Comparison of ENCODE assay signal across 1 cellular context in genomic region chr14:94474581-94475031, GRCh38.
TF ChIP-seq lines count a peak whose summit lies in the region.

No MANE protein-coding gene starts in this region.

TF ChIP-seq in H1, 55 proteins besides CTCF, POLR2A, EP300 and RAD21:
- peak; percentile 35; the same call in 1 of the 2 replicates for TF ChIP-seq TEAD4 (IDR thresholded peaks at IDR 0.05; ENCODE audit: low read depth, low read length)
- TF ChIP-seq, protein P1, sequence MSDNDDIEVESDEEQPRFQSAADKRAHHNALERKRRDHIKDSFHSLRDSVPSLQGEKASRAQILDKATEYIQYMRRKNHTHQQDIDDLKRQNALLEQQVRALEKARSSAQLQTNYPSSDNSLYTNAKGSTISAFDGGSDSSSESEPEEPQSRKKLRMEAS (IDR thresholded peaks at IDR 0.05), result no peak
- 0 out of 2 replicates have a peak, but pooled peaks have one; percentile 11 for TF ChIP-seq TCF12 (IDR thresholded peaks at IDR 0.05; ENCODE audit: low read depth, low read length)
